In genomic region chr1:180365039-180365438, GRCh38 we compare ENCODE assay signal across 14 cellular contexts.
A peak's percentile ranks its signal among the peaks of the same experiment; 100 is the strongest.
DNase-seq lines count a peak whose midpoint lies in the region; ATAC-seq, FAIRE-seq and TF ChIP-seq lines count a peak whose summit lies in the region.
"Had no signal": no experiment of that assay in that cellular context is flagged by ENCODE, and none has a peak within 500 bp of the region (broad histone marks: within the 10 kb centered on the region; RNA-seq: fewer than 3 reads in every experiment).

No MANE protein-coding gene starts in this region.

- no peak for FAIRE-seq in urothelium cell line (lab: Jason Lieb, UNC)

- H3K4me3 ChIP-seq in epithelial cell of esophagus (ENCODE audit: low read length), result no peak overlapping the region
- H3K4me3 ChIP-seq: gastrocnemius medialis, mucosa of descending colon had no signal

- ATAC-seq in HG03469 (IDR thresholded peaks at IDR 0.05; ENCODE audit: unreplicated experiment), result no peak
- no peak for ATAC-seq in GM21723 (IDR thresholded peaks at IDR 0.05; ENCODE audit: unreplicated experiment)
- ATAC-seq: gastrocnemius medialis, mucosa of descending colon had no signal

- DNase-seq in SKM-1 treated with dmso at 0.1 percent for 144 hours (lab: John Stamatoyannopoulos, UW; ENCODE audit: unreplicated experiment) (peak; percentile 56), SKM-1 (lab: John Stamatoyannopoulos, UW; ENCODE audit: unreplicated experiment) (no peak), NCI-H82 treated with DMSO at 0.1 percent for 48 hours (lab: John Stamatoyannopoulos, UW; ENCODE audit: unreplicated experiment) (peak; percentile 23), epithelial cell of esophagus (ENCODE audit: low read depth) (peak; percentile 7), urothelium cell line (ENCODE audit: low spot score) (peak; percentile 7), DMS114 treated with DMSO at 0.1 percent for 48 hours (lab: John Stamatoyannopoulos, UW; ENCODE audit: unreplicated experiment) (no peak)
- DNase-seq: activated T-cell treated with anti-CD3 and anti-CD28 coated beads, Interleukin-2, amount 50 U/mL, for 1 hour; cerebellar nuclear complex; gastrocnemius medialis; mucosa of descending colon; stimulated activated CD4-positive, alpha-beta T cell treated with anti-CD3 and anti-CD28 coated beads, Interleukin-12 subunit alpha, Interleukin-12 subunit beta, amount 100 ng/mL, for 4 hours; T-helper 9 cell had no signal

- TF ChIP-seq CTCF in epithelial cell of esophagus (IDR thresholded peaks at IDR 0.05; ENCODE audit: insufficient read depth, low read depth, low read length, missing control alignments), result peak; percentile 25

Comparison
In these comparisons a context has a peak if more than half of its experiments do, and no peak if none do; other contexts are left out.
1. DNase-seq: peak in SKM-1 treated with dmso at 0.1 percent for 144 hours (single experiment), NCI-H82 treated with DMSO at 0.1 percent for 48 hours (single experiment), epithelial cell of esophagus (single experiment) and urothelium cell line (single experiment); none in SKM-1 (single experiment) and DMS114 treated with DMSO at 0.1 percent for 48 hours (single experiment).